In genomic region chr4:55925235-55925634, GRCh38 we compare ENCODE assay signal across 18 cellular contexts.
"Had no signal": no experiment of that assay in that cellular context is flagged by ENCODE, and none has a peak within 500 bp of the region (broad histone marks: within the 10 kb centered on the region; RNA-seq: fewer than 3 reads in every experiment).

No MANE protein-coding gene starts in this region.

- H3K4me3 ChIP-seq: gastroesophageal sphincter, heart left ventricle, left lung, pancreas, right lobe of liver, stomach, vagina had no signal

- H3K9me3 Mint-ChIP-seq: effector memory CD8-positive, alpha-beta T cell; neural crest cell had no signal

- H3K27me3 ChIP-seq: gastroesophageal sphincter, heart left ventricle, left lung, pancreas, right lobe of liver, stomach, vagina had no signal

- H3K27ac Mint-ChIP-seq: activated naive CD8-positive, alpha-beta T cell; effector memory CD8-positive, alpha-beta T cell had no signal

- H3K4me1 Mint-ChIP-seq: neural crest cell had no signal

- ATAC-seq: effector memory CD8-positive, alpha-beta T cell; gastroesophageal sphincter; heart left ventricle; left lung; pancreas; right lobe of liver had no signal

- DNase-seq: activated CD4-positive, alpha-beta T cell treated with anti-CD3 and anti-CD28 coated beads, Interleukin-2, amount 50 U/mL, for 4 hours; activated T-cell treated with anti-CD3 and anti-CD28 coated beads for 4 hours; effector memory CD8-positive, alpha-beta T cell; heart left ventricle; left lung; pancreas; right lobe of liver; small intestine; stimulated activated CD4-positive, alpha-beta T cell treated with anti-CD3 and anti-CD28 coated beads, Interleukin-15, amount 100 ng/mL, for 24 hours; stimulated activated CD4-positive, alpha-beta T cell treated with anti-CD3 and anti-CD28 coated beads, Interleukin-4, amount 100 ng/mL, for 1 hour; stomach; T-helper 2 cell; trophoblast cell; WERI-Rb-1 had no signal

- H3K27me3 Mint-ChIP-seq: activated naive CD8-positive, alpha-beta T cell; effector memory CD8-positive, alpha-beta T cell had no signal

- H3K4me1 ChIP-seq: gastroesophageal sphincter, heart left ventricle, pancreas, right lobe of liver, stomach, vagina had no signal

- H3K36me3 ChIP-seq: gastroesophageal sphincter, heart left ventricle, left lung, pancreas, right lobe of liver, stomach, vagina, WERI-Rb-1 had no signal

- H3K4me3 Mint-ChIP-seq: activated naive CD8-positive, alpha-beta T cell; effector memory CD8-positive, alpha-beta T cell; neural crest cell had no signal

- H3K27ac ChIP-seq: gastroesophageal sphincter, heart left ventricle, left lung, pancreas, right lobe of liver, stomach, vagina, WERI-Rb-1 had no signal

- H3K9me3 ChIP-seq: gastroesophageal sphincter, pancreas, right lobe of liver, stomach, vagina had no signal
